ENCODE assay signal across 7 cellular contexts in the genomic region with DNA sequence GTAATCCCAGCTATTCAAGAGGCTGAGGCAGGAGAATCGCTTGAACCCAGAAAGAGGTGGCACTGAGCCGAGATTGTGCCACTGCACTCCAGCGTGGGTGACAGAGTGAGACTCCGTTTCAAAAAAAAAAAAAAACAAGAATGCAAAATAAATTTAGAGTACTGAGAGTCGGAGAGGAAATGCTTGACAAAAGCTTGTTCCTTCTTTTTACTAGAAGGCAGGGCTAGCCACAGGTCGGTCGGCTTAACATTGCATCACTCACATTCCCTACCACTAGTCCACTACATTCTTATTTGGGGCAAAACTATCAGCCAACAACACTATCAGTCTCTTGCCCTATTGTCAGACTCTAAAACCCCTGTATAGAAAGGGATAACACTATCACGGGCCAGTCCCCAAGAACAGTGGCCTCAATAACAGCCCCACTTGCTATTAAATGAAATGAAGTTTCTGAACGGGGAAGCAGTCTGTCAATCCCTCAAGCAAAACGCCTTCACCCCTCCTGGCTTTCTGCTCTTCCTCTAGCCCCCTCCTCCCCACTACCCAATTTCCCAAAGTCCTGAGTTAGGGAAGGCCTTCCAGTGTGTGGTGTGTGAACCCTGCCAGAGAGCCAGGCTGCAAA. TPM values are rescaled to one million over a fixed set of nuclear protein-coding genes. Genes with fewer than 3 reads are reported as not detected.
DNase-seq lines count a peak whose midpoint lies in the region; ATAC-seq, FAIRE-seq and TF ChIP-seq lines count a peak whose summit lies in the region.

No MANE protein-coding gene starts in this region.

- TSS peak; percentile 69 for BruUV-seq in PC-9 (replicated peaks; lab: Mats Ljungman, UMichigan)

- DNase-seq in GM18507 (ENCODE audit: extremely low spot score, insufficient read length, low read depth) = no peak
- no peak for DNase-seq in PC-9
- no peak for DNase-seq in urothelium cell line (ENCODE audit: low spot score)
- DNase-seq in NCI-H2227 (lab: John Stamatoyannopoulos, UW; ENCODE audit: unreplicated experiment) = no peak

- H3K27ac ChIP-seq in PC-9 (peak overlapping the region; percentile 64), ectodermal cell (ENCODE audit: insufficient read depth, low read depth, low read length, poor library complexity, severe bottlenecking) (peak overlapping the region; percentile 92), muscle layer of duodenum (ENCODE audit: low read length) (peak overlapping the region; percentile 99)

- peaks cover 24% of the 10 kb centered on the region for H3K79me2 ChIP-seq in PC-9 (ENCODE audit: low read depth)

- POLR2A ChIA-PET in PC-9 (lab: Charles Lee; ENCODE audit: unreplicated experiment) = interaction anchor here (0.6 kb wide), 2 partner anchors 47 to 244 kb away, joined by 3 to 23 read pairs; no protein-coding TSS in a partner anchor

- H2AFZ ChIP-seq in PC-9 = peak overlapping the region; percentile 82

- peaks cover 27% of the 10 kb centered on the region for H3K4me1 ChIP-seq in PC-9 (replicated peaks; ENCODE audit: insufficient read depth)
- peaks cover 4% of the 10 kb centered on the region for H3K4me1 ChIP-seq in ectodermal cell (ENCODE audit: control insufficient read depth, insufficient read depth, low read length)
- peaks cover 4 to 33% of the 10 kb centered on the region in 2 donors for H3K4me1 ChIP-seq in muscle layer of duodenum (ENCODE audit: control insufficient read depth in 1 of 2, insufficient read depth in 2 of 2, low read length in 2 of 2)

- H3K4me3 ChIP-seq in PC-9 (peak overlapping the region; percentile 88), ectodermal cell (ENCODE audit: insufficient read depth, low read depth, low read length) (peak overlapping the region; percentile 81), muscle layer of duodenum (ENCODE audit: low read depth in 1 of 2, low read length in 2 of 2) (peak overlapping the region; percentile 83 to 93)

- ATAC-seq in HG03457 (IDR thresholded peaks at IDR 0.05; ENCODE audit: unreplicated experiment) = no peak

- no peaks in the 10 kb centered on the region for H4K20me1 ChIP-seq in PC-9 (ENCODE audit: insufficient read depth)

- H3K36me3 ChIP-seq in PC-9 (ENCODE audit: low read depth) (no peaks in the 10 kb centered on the region), ectodermal cell (ENCODE audit: control insufficient read depth, insufficient read depth, low read length) (peaks cover 4% of the 10 kb centered on the region), muscle layer of duodenum (ENCODE audit: control insufficient read depth in 1 of 2, insufficient read depth in 2 of 2, low read length in 2 of 2) (peaks cover 4 to 17% of the 10 kb centered on the region in 2 donors)

- H3K9me3 ChIP-seq in PC-9 (ENCODE audit: insufficient read depth, low read depth) (no peaks in the 10 kb centered on the region), ectodermal cell (ENCODE audit: control insufficient read depth, low read length) (no peaks in the 10 kb centered on the region), muscle layer of duodenum (ENCODE audit: control insufficient read depth in 1 of 2, low read length in 2 of 2) (no peaks in the 10 kb centered on the region)

- FAIRE-seq in GM18507 (lab: Jason Lieb, UNC) (peak; percentile 56), urothelium cell line (lab: Jason Lieb, UNC) (no peak)

- CTCF ChIA-PET in PC-9 (lab: Charles Lee) = interaction anchor here (0.6 to 1.3 kb wide), 6 partner anchors 28 to 948 kb away, joined by 3 to 5 read pairs (median 3); no protein-coding TSS in a partner anchor

- H3K9me2 ChIP-seq in PC-9 (ENCODE audit: insufficient read depth) = no peaks in the 10 kb centered on the region

- no peak for TF ChIP-seq CTCF in PC-9 (conservative IDR thresholded peaks at IDR 0.05)

- intact Hi-C loops in PC-9 (cut with micrococcal nuclease; ENCODE audit: unreplicated experiment) = loop anchor here (1.0 to 5.0 kb wide), 2 partner anchors 23 to 178 kb away; a partner anchor contains a TSS

- H3K4me2 ChIP-seq in PC-9 = peak overlapping the region; percentile 87

- no peaks in the 10 kb centered on the region for H3K27me3 ChIP-seq in PC-9 (ENCODE audit: insufficient read depth, low read depth)
- H3K27me3 ChIP-seq in ectodermal cell (ENCODE audit: control insufficient read depth, insufficient read depth, low read length, poor library complexity, severe bottlenecking) = no peaks in the 10 kb centered on the region
- H3K27me3 ChIP-seq in muscle layer of duodenum (ENCODE audit: low read depth, low read length) = no peaks in the 10 kb centered on the region

- 43 to 48% methylated on average over 10 of the region's 10 CpGs for WGBS in ectodermal cell, 2 experiments

- peaks cover 27% of the 10 kb centered on the region; the same call in 1 of the 2 replicates for H3F3A ChIP-seq in PC-9 (ENCODE audit: insufficient read depth, low read depth)

RNA-seq across cellular contexts. Expression of a gene that starts 1.0 kb away (rescaled TPM):
- 29.5 and 33.4 TPM in 2 replicates for total RNA-seq in PC-9 (2021)
- polyA plus RNA-seq in ectodermal cell (2013, experiment 1 of 4) = 44.9 TPM
- polyA plus RNA-seq in ectodermal cell (2013, experiment 2 of 4) = 52.1 TPM
- 42.8 TPM for polyA plus RNA-seq in ectodermal cell (2013, experiment 3 of 4)
- polyA plus RNA-seq in ectodermal cell (2013, experiment 4 of 4) = 44.9 TPM

RNA-seq across cellular contexts. Expression of a gene that starts 3.4 kb away (rescaled TPM):
- total RNA-seq in PC-9 (2021) = 58.2 and 68.5 TPM in 2 replicates
- polyA plus RNA-seq in ectodermal cell (2013, experiment 1 of 4) = 52.9 TPM
- 45.3 TPM for polyA plus RNA-seq in ectodermal cell (2013, experiment 2 of 4)
- 41.9 TPM for polyA plus RNA-seq in ectodermal cell (2013, experiment 3 of 4)
- polyA plus RNA-seq in ectodermal cell (2013, experiment 4 of 4) = 45.6 TPM

RNA-seq across cellular contexts. Expression of a gene that starts 9.1 kb away (rescaled TPM):
- total RNA-seq in PC-9 (2021) = 0.87 and 2.8 TPM in 2 replicates
- polyA plus RNA-seq in ectodermal cell (2013, experiment 1 of 4) = not detected
- 0.36 TPM for polyA plus RNA-seq in ectodermal cell (2013, experiment 2 of 4)
- polyA plus RNA-seq in ectodermal cell (2013, experiment 3 of 4) = 0.64 TPM
- polyA plus RNA-seq in ectodermal cell (2013, experiment 4 of 4) = 0.53 TPM

RNA-seq across cellular contexts. Expression of a gene that starts 31.4 kb away (rescaled TPM):
- total RNA-seq in PC-9 (2021) = 70.3 and 86.4 TPM in 2 replicates
- 133 TPM for polyA plus RNA-seq in ectodermal cell (2013, experiment 1 of 4)
- polyA plus RNA-seq in ectodermal cell (2013, experiment 2 of 4) = 140 TPM
- polyA plus RNA-seq in ectodermal cell (2013, experiment 3 of 4) = 112 TPM
- polyA plus RNA-seq in ectodermal cell (2013, experiment 4 of 4) = 120 TPM

RNA-seq across cellular contexts. Expression of a gene that starts 37.5 kb away (rescaled TPM):
- 59.4 and 62.8 TPM in 2 replicates for total RNA-seq in PC-9 (2021)
- polyA plus RNA-seq in ectodermal cell (2013, experiment 1 of 4) = 31.7 TPM
- polyA plus RNA-seq in ectodermal cell (2013, experiment 2 of 4) = 29.3 TPM
- polyA plus RNA-seq in ectodermal cell (2013, experiment 3 of 4) = 21.5 TPM
- polyA plus RNA-seq in ectodermal cell (2013, experiment 4 of 4) = 23.9 TPM
